17 cellular contexts compared by ENCODE assay signal in the genomic region with DNA sequence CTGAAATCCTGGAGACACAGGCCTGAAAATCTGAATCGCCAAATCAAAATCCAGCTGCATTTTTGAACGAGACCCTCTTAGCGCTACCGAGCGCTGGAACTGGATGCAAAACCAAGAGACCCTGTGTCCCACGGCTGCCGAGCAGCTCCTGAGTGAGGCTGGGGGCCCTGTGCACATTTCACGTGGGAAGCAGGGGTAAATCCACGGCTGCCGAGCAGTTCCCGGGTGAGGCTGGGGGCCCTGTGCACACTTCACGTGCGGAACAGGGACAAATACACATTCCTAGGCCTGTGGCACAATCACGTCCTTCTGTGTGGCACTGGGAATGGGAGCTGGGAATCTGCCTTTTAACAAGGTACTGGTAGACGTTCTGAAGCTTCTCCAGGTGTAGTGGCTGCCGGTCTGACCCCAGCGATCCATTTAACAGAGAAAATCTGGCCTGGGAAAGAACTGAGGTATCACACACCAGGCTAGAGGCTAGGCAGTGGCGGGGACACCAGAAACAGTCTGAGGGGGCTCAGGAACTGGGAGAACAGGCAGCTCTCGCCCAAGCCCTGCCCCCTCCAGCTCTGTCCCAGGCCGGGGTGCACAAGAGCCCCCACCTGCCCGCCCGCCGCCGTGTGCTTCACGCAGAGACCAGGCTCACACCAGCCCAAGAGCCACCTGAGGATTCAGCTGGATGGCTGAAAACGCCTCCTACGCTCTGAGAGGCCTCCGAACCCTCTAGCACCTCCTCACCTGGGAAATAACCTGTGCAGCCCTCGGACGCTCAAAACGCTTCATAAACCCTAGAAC. TPM values are rescaled to one million over a fixed set of nuclear protein-coding genes. Genes with fewer than 3 reads are reported as not detected.
DNase-seq lines count a peak whose midpoint lies in the region; ATAC-seq, FAIRE-seq and TF ChIP-seq lines count a peak whose summit lies in the region.
"Had no signal": no experiment of that assay in that cellular context is flagged by ENCODE, and none has a peak within 500 bp of the region (broad histone marks: within the 10 kb centered on the region; RNA-seq: fewer than 3 reads in every experiment).

No MANE protein-coding gene starts in this region.

- H3K27ac ChIP-seq in kidney (ENCODE audit: low read depth in 2 of 2, low read length in 2 of 2) (no peak overlapping the region), spleen (peak overlapping the region in 5 of 8 donors; percentile 25 to 54 (median 38)), ascending aorta (no peak overlapping the region), hepatocyte (no peak overlapping the region)
- H3K27ac ChIP-seq: BLaER1 treated with 17β-estradiol and CSF1 and Interleukin-3, amounts not matched to agents 10 nM and 100 nM; GM23248 had no signal

- TF ChIP-seq CTCF in kidney (IDR thresholded peaks at IDR 0.05; ENCODE audit: borderline replicate concordance, extremely low read depth, insufficient read depth) (no peak), spleen (IDR thresholded peaks at IDR 0.05 in 8 of 11, conservative IDR thresholded peaks at IDR 0.05 in 3 of 11) (no peak), ascending aorta (IDR thresholded peaks at IDR 0.05) (no peak), hepatocyte (IDR thresholded peaks at IDR 0.05; ENCODE audit: poor library complexity) (no peak)

- H3K9me3 ChIP-seq in NT2/D1 (ENCODE audit: insufficient read depth, low read length): no peaks in the 10 kb centered on the region
- H3K9me3 ChIP-seq in kidney (ENCODE audit: control insufficient read depth in 1 of 2, low read length in 2 of 2): no peaks in the 10 kb centered on the region
- no peaks in the 10 kb centered on the region for H3K9me3 ChIP-seq in spleen
- no peaks in the 10 kb centered on the region for H3K9me3 ChIP-seq in ascending aorta
- no peaks in the 10 kb centered on the region for H3K9me3 ChIP-seq in hepatocyte (ENCODE audit: low read depth)
- H3K9me3 ChIP-seq: BLaER1 treated with 17β-estradiol and CSF1 and Interleukin-3, amounts not matched to agents 10 nM and 100 nM had no signal

- no peak for FAIRE-seq in kidney (lab: Jason Lieb, UNC)

- H3K27me3 ChIP-seq in NT2/D1 (ENCODE audit: insufficient read depth, insufficient read length) (no peaks in the 10 kb centered on the region), spleen (replicated peaks in 1 of 7) (peaks cover 0 to 28% (median 0%) of the 10 kb centered on the region in 7 donors), ascending aorta (no peaks in the 10 kb centered on the region), hepatocyte (no peaks in the 10 kb centered on the region)
- H3K27me3 ChIP-seq: BLaER1 treated with 17β-estradiol and CSF1 and Interleukin-3, amounts not matched to agents 10 nM and 100 nM had no signal

- TF ChIP-seq POLR2A in spleen (IDR thresholded peaks at IDR 0.05): no peak

- no peaks in the 10 kb centered on the region for H3K79me2 ChIP-seq in hepatocyte

- ATAC-seq in left cardiac atrium (no peak), left ventricle myocardium superior (no peak)

- no peak overlapping the region for H2AFZ ChIP-seq in hepatocyte
- H2AFZ ChIP-seq: GM23248 had no signal

- H4K20me1 ChIP-seq in hepatocyte (ENCODE audit: insufficient read depth, poor library complexity, severe bottlenecking): no peaks in the 10 kb centered on the region

- no peaks in the 10 kb centered on the region for H3K9me2 ChIP-seq in hepatocyte (replicated peaks; ENCODE audit: insufficient read depth)

- 80 to 86% (median 82%) methylated on average over 18 to 31 of the region's 31 CpGs for WGBS in spleen, 5 donors
- 91% methylated on average over 31 of the region's 31 CpGs for WGBS in hepatocyte (ENCODE audit: low lambda C conversion rate, missing lambda C conversion rate)

- H3K4me3 ChIP-seq in NT2/D1 (ENCODE audit: insufficient read length, low read depth) (no peak overlapping the region), kidney (ENCODE audit: low read length in 2 of 2) (no peak overlapping the region), spleen (no peak overlapping the region), ascending aorta (no peak overlapping the region), hepatocyte (no peak overlapping the region)
- H3K4me3 ChIP-seq: BLaER1 treated with 17β-estradiol and CSF1 and Interleukin-3, amounts not matched to agents 10 nM and 100 nM; GM23248 had no signal

- no peak overlapping the region for H3K4me2 ChIP-seq in hepatocyte
- H3K4me2 ChIP-seq: BLaER1 treated with 17β-estradiol and CSF1 and Interleukin-3, amounts not matched to agents 10 nM and 100 nM had no signal

- peak overlapping the region; percentile 13 for H3K9ac ChIP-seq in NT2/D1 (ENCODE audit: insufficient read length, low read depth)
- no peak overlapping the region for H3K9ac ChIP-seq in kidney (ENCODE audit: low read length in 2 of 2)
- H3K9ac ChIP-seq: BLaER1 treated with 17β-estradiol and CSF1 and Interleukin-3, amounts not matched to agents 10 nM and 100 nM; GM23248 had no signal

- H3K36me3 ChIP-seq in NT2/D1 (ENCODE audit: insufficient read depth, insufficient read length, low read length) (peaks cover 45% of the 10 kb centered on the region), kidney (ENCODE audit: control insufficient read depth in 1 of 2, insufficient read depth in 2 of 2, low read length in 2 of 2) (no peaks in the 10 kb centered on the region), spleen (peaks cover 0 to 24% (median 0%) of the 10 kb centered on the region in 6 donors), ascending aorta (no peaks in the 10 kb centered on the region), hepatocyte (replicated peaks; ENCODE audit: insufficient read depth, low read depth) (no peaks in the 10 kb centered on the region)
- H3K36me3 ChIP-seq: BLaER1 treated with 17β-estradiol and CSF1 and Interleukin-3, amounts not matched to agents 10 nM and 100 nM had no signal

- H3K4me1 ChIP-seq in NT2/D1 (ENCODE audit: insufficient read depth, insufficient read length) (peaks cover 37% of the 10 kb centered on the region), kidney (ENCODE audit: control insufficient read depth in 1 of 2, insufficient read depth in 1 of 2, low read depth in 1 of 2, low read length in 2 of 2) (no peaks in the 10 kb centered on the region), spleen (peaks cover 0 to 19% (median 5%) of the 10 kb centered on the region in 6 donors), ascending aorta (no peaks in the 10 kb centered on the region), hepatocyte (ENCODE audit: insufficient read depth) (no peaks in the 10 kb centered on the region)
- H3K4me1 ChIP-seq: BLaER1 treated with 17β-estradiol and CSF1 and Interleukin-3, amounts not matched to agents 10 nM and 100 nM had no signal

- intact Hi-C loops in left cardiac atrium (cut with DNase I): no loop called here
- intact Hi-C loops in left ventricle myocardium superior (cut with micrococcal nuclease): no loop called here
- intact Hi-C loops in kidney (cut with DNase I): no loop called here
- intact Hi-C loops in spleen (cut with DNase I; ENCODE audit: low total_unique reads): no loop called here
- intact Hi-C loops in ascending aorta (cut with DNase I): no loop called here

- DNase-seq in left cardiac atrium (peak; percentile 9), left ventricle myocardium superior (no peak), NT2/D1 (ENCODE audit: low read depth, low spot score) (no peak), kidney (peak; percentile 41), spleen (peak; percentile 49), ascending aorta (ENCODE audit: low spot score in 2 of 2) (no peak), nucleus accumbens (lab: John Stamatoyannopoulos, UW) (no peak), hepatocyte (ENCODE audit: low spot score) (no peak)
- DNase-seq: 8988T; Calu3; CD4-positive, CD25-positive, alpha-beta regulatory T cell; DMS 273 treated with DMSO at 0.1 percent for 48 hours; GM23248; H7 had no signal

RNA-seq across cellular contexts. Expression of a gene that starts 11.0 kb away (rescaled TPM):
- total RNA-seq in left cardiac atrium (under 1 TPM; 0.76 to 0.88 TPM), left ventricle myocardium superior (1.3 TPM), kidney (1.9 TPM), spleen (1 to 10 TPM in 2 of 7 donors, under 1 TPM in 4, not detected in 1; 0.23 to 2.1 (median 0.85) TPM), ascending aorta (5.7 TPM), hepatocyte (1.9 and 3.4 TPM in 2 replicates)
- polyA plus RNA-seq in kidney (ENCODE audit: insufficient read depth, low read depth, low replicate concordance) (0.99 TPM), spleen (under 1 TPM; 0.26 to 0.91 (median 0.67) TPM), hepatocyte (2.7 and 4.6 TPM in 2 replicates)
- total RNA-seq: CD4-positive, CD25-positive, alpha-beta regulatory T cell; Daoy had no signal
- polyA plus RNA-seq: CD4-positive, CD25-positive, alpha-beta regulatory T cell had no signal

RNA-seq across cellular contexts. Expression of a gene that starts 40.9 kb away (rescaled TPM):
- total RNA-seq in left cardiac atrium (10 to 100 TPM; 10.7 to 19.4 TPM), left ventricle myocardium superior (11.0 TPM), kidney (24.4 TPM), spleen (10 to 100 TPM; 25.5 to 90.1 (median 43.2) TPM), ascending aorta (51.2 TPM), hepatocyte (50.3 and 50.8 TPM in 2 replicates)
- polyA plus RNA-seq in kidney (ENCODE audit: insufficient read depth, low read depth, low replicate concordance) (10.7 TPM), spleen (100 to 1,000 TPM in 1 of 3 donors, 10 to 100 TPM in 2; 19.6 to 123 (median 78.5) TPM), hepatocyte (111 and 127 TPM in 2 replicates)
- total RNA-seq: CD4-positive, CD25-positive, alpha-beta regulatory T cell; GM23248; HT-29 had no signal
- polyA plus RNA-seq: CD4-positive, CD25-positive, alpha-beta regulatory T cell; GM23248 had no signal

Comparison
In these comparisons a context has a peak if more than half of its experiments do, and no peak if none do; other contexts are left out.
1. DNase-seq: peak in left cardiac atrium (single experiment), kidney (single experiment) and spleen (single experiment); none in left ventricle myocardium superior (single experiment), NT2/D1 (single experiment), ascending aorta (0 of 2), nucleus accumbens (0 of 56) and hepatocyte (single experiment).
2. H3K27ac ChIP-seq: peak in spleen (5 of 8); none in kidney (0 of 2), ascending aorta (0 of 2) and hepatocyte (single experiment).